In genomic region chr20:64037498-64038213, GRCh38 we compare ENCODE assay signal across 8 cellular contexts. TPM values are rescaled to one million over a fixed set of nuclear protein-coding genes. Genes with fewer than 3 reads are reported as not detected.
DNase-seq lines count a peak whose midpoint lies in the region; ATAC-seq and TF ChIP-seq lines count a peak whose summit lies in the region.

No MANE protein-coding gene starts in this region.

- no peaks in the 10 kb centered on the region for H3K9me3 ChIP-seq in Loucy (ENCODE audit: insufficient read depth, low read depth, low read length)
- H3K9me3 ChIP-seq in mucosa of descending colon: no peaks in the 10 kb centered on the region

- CTCF ChIA-PET in activated naive CD4-positive, alpha-beta T cell treated with anti-CD3 and anti-CD28 coated beads for 36 hours (lab: Charles Lee): interaction anchor here (0.7 to 5.3 kb wide), 15 partner anchors 10 to 219 kb away, joined by 3 to 39 read pairs (median 8); partner anchors contain the start of genes LKAAEAR1, PCMTD2, PRPF6 and SAMD10

- peaks cover 59% of the 10 kb centered on the region for H3K4me1 ChIP-seq in Loucy (ENCODE audit: insufficient read depth, low read length, poor library complexity, severe bottlenecking)
- peaks cover 12% of the 10 kb centered on the region for H3K4me1 ChIP-seq in mucosa of descending colon (ENCODE audit: low read depth)

- no peak overlapping the region for H2AFZ ChIP-seq in Loucy (ENCODE audit: low read length)

- H3K36me3 ChIP-seq in GM06990 (ENCODE audit: control insufficient read depth, insufficient read depth, low read length): peaks cover 3% of the 10 kb centered on the region
- H3K36me3 ChIP-seq in Loucy (ENCODE audit: insufficient read depth, low read length): peaks cover 8% of the 10 kb centered on the region; the same call in 1 of the 2 replicates
- no peaks in the 10 kb centered on the region for H3K36me3 ChIP-seq in mucosa of descending colon (ENCODE audit: low read depth)

- H3K9me3 Mint-ChIP-seq in activated naive CD4-positive, alpha-beta T cell treated with anti-CD3 and anti-CD28 coated beads for 36 hours: no peaks in the 10 kb centered on the region
- no peaks in the 10 kb centered on the region for H3K9me3 Mint-ChIP-seq in naive thymus-derived CD8-positive, alpha-beta T cell

- TF ChIP-seq CTCF in GM06990 (IDR thresholded peaks at IDR 0.05; ENCODE audit: insufficient read depth, low read length, poor library complexity, severe bottlenecking) (no peak), Loucy (conservative IDR thresholded peaks at IDR 0.05; ENCODE audit: low read length) (no peak), mucosa of descending colon (IDR thresholded peaks at IDR 0.05) (no peak)

- H3K4me2 ChIP-seq in Loucy (ENCODE audit: low read depth, low read length, poor library complexity, severe bottlenecking): peak overlapping the region; percentile 83

- H3K36me3 Mint-ChIP-seq in activated naive CD4-positive, alpha-beta T cell treated with anti-CD3 and anti-CD28 coated beads for 36 hours (ENCODE audit: low read depth): peaks cover 2% of the 10 kb centered on the region
- H3K36me3 Mint-ChIP-seq in naive thymus-derived CD8-positive, alpha-beta T cell: peaks cover 0 to 10% (median 2%) of the 10 kb centered on the region in 3 donors

- peaks cover 2% of the 10 kb centered on the region for H3K27me3 Mint-ChIP-seq in activated naive CD4-positive, alpha-beta T cell treated with anti-CD3 and anti-CD28 coated beads for 36 hours (ENCODE audit: low read depth)
- no peaks in the 10 kb centered on the region for H3K27me3 Mint-ChIP-seq in naive thymus-derived CD8-positive, alpha-beta T cell

- no peaks in the 10 kb centered on the region for H4K20me1 ChIP-seq in Loucy (ENCODE audit: insufficient read depth, low read length, poor library complexity, severe bottlenecking)

- H3K79me2 ChIP-seq in Loucy (ENCODE audit: insufficient read depth, low read length): no peaks in the 10 kb centered on the region

- H3K4me1 Mint-ChIP-seq in activated naive CD4-positive, alpha-beta T cell treated with anti-CD3 and anti-CD28 coated beads for 36 hours (ENCODE audit: low read depth): peaks cover 53% of the 10 kb centered on the region
- H3K4me1 Mint-ChIP-seq in naive thymus-derived CD8-positive, alpha-beta T cell: peaks cover 33 to 63% (median 50%) of the 10 kb centered on the region in 4 donors

- intact Hi-C loops in activated naive CD4-positive, alpha-beta T cell treated with anti-CD3 and anti-CD28 coated beads for 36 hours (cut with micrococcal nuclease): loop anchor here (1.0 to 5.0 kb wide), 3 partner anchors 45 to 130 kb away; no protein-coding TSS in a partner anchor
- intact Hi-C loops in mucosa of descending colon (cut with DNase I, micrococcal nuclease): no loop called here

- POLR2A ChIA-PET in naive thymus-derived CD8-positive, alpha-beta T cell (lab: Charles Lee): interaction anchor here (0.6 to 7.4 kb wide), 14 partner anchors 9 to 301 kb away, joined by 3 to 67 read pairs (median 4); partner anchors contain the start of genes LIME1, PRPF6, SAMD10 and SOX18

- no peak for DNase-seq in GM06990 (ENCODE audit: extremely low read depth, insufficient read length)
- DNase-seq in activated naive CD4-positive, alpha-beta T cell treated with anti-CD3 and anti-CD28 coated beads for 36 hours: no peak
- DNase-seq in naive thymus-derived CD8-positive, alpha-beta T cell: peak in 1 of 10 donors; percentile 41
- DNase-seq in effector CD8-positive, alpha-beta T cell (lab: John Stamatoyannopoulos, UW): no peak
- DNase-seq in mucosa of descending colon: no peak
- DNase-seq in LoVo (ENCODE audit: low spot score): no peak
- no peak for DNase-seq in NOMO-1 (lab: John Stamatoyannopoulos, UW; ENCODE audit: unreplicated experiment in 2 of 2)

- H3K9me2 ChIP-seq in Loucy (replicated peaks; ENCODE audit: low read depth, low read length): no peaks in the 10 kb centered on the region

- peak overlapping the region; percentile 77 for H3K9ac ChIP-seq in Loucy (ENCODE audit: low read depth, low read length, poor library complexity, severe bottlenecking)

- H3K4me3 Mint-ChIP-seq in activated naive CD4-positive, alpha-beta T cell treated with anti-CD3 and anti-CD28 coated beads for 36 hours: peak overlapping the region; percentile 39
- peak overlapping the region; percentile 51 to 89 (median 72) for H3K4me3 Mint-ChIP-seq in naive thymus-derived CD8-positive, alpha-beta T cell

- H3K27ac Mint-ChIP-seq in activated naive CD4-positive, alpha-beta T cell treated with anti-CD3 and anti-CD28 coated beads for 36 hours: no peak overlapping the region
- H3K27ac Mint-ChIP-seq in naive thymus-derived CD8-positive, alpha-beta T cell: peak overlapping the region in 4 of 10 donors; percentile 58 to 95 (median 77)

- H3F3A ChIP-seq in Loucy (ENCODE audit: low read depth): peaks cover 4% of the 10 kb centered on the region; the same call in 1 of the 2 replicates

- ATAC-seq in naive thymus-derived CD8-positive, alpha-beta T cell: peak in 1 of 2 donors; percentile 24
- ATAC-seq in mucosa of descending colon: no peak

- no peaks in the 10 kb centered on the region for H3K27me3 ChIP-seq in GM06990 (replicated peaks; ENCODE audit: control insufficient read depth, insufficient read depth, low read length)
- H3K27me3 ChIP-seq in Loucy (ENCODE audit: insufficient read depth, low read length, poor library complexity, severe bottlenecking): no peaks in the 10 kb centered on the region

- H3K4me3 ChIP-seq in GM06990 (replicated peaks; ENCODE audit: low read depth, low read length): peak overlapping the region; percentile 66
- no peak overlapping the region for H3K4me3 ChIP-seq in Loucy (ENCODE audit: low read length, poor library complexity, severe bottlenecking)
- H3K4me3 ChIP-seq in mucosa of descending colon: no peak overlapping the region

RNA-seq across cellular contexts. Expression of gene C20orf204, which starts 1.7 kb away (rescaled TPM):
- total RNA-seq in activated naive CD4-positive, alpha-beta T cell treated with anti-CD3 and anti-CD28 coated beads for 36 hours: 1 to 10 TPM; 1.1 to 1.7 TPM
- 1 to 10 TPM; 5.6 to 5.8 TPM for total RNA-seq in naive thymus-derived CD8-positive, alpha-beta T cell
- under 1 TPM in 1 of 3 donors, not detected in 2; 0.54 TPM for polyA plus RNA-seq in naive thymus-derived CD8-positive, alpha-beta T cell
- 1 to 10 TPM; 1.0 to 1.8 (median 1.7) TPM for total RNA-seq in mucosa of descending colon

RNA-seq across cellular contexts. Expression of gene SOX18, which starts 11.8 kb away (rescaled TPM):
- total RNA-seq in activated naive CD4-positive, alpha-beta T cell treated with anti-CD3 and anti-CD28 coated beads for 36 hours: not detected
- not detected for total RNA-seq in naive thymus-derived CD8-positive, alpha-beta T cell
- not detected for polyA plus RNA-seq in naive thymus-derived CD8-positive, alpha-beta T cell
- 10 to 100 TPM in 2 of 3 donors, 1 to 10 TPM in 1; 4.7 to 20.0 (median 12.6) TPM for total RNA-seq in mucosa of descending colon

RNA-seq across cellular contexts. Expression of gene TCEA2, which starts 25.3 kb away (rescaled TPM):
- total RNA-seq in activated naive CD4-positive, alpha-beta T cell treated with anti-CD3 and anti-CD28 coated beads for 36 hours: 10 to 100 TPM; 16.7 to 18.2 TPM
- total RNA-seq in naive thymus-derived CD8-positive, alpha-beta T cell: 10 to 100 TPM; 42.0 to 42.7 TPM
- 10 to 100 TPM; 22.5 to 33.0 (median 32.1) TPM for polyA plus RNA-seq in naive thymus-derived CD8-positive, alpha-beta T cell
- 10 to 100 TPM in 1 of 3 donors, 1 to 10 TPM in 2; 4.1 to 46.1 (median 9.5) TPM for total RNA-seq in mucosa of descending colon

RNA-seq across cellular contexts. Expression of gene RGS19, which starts 41.7 kb away (rescaled TPM):
- total RNA-seq in activated naive CD4-positive, alpha-beta T cell treated with anti-CD3 and anti-CD28 coated beads for 36 hours: 10 to 100 TPM; 20.6 to 23.5 TPM
- total RNA-seq in naive thymus-derived CD8-positive, alpha-beta T cell: 10 to 100 TPM; 16.9 to 20.7 TPM
- polyA plus RNA-seq in naive thymus-derived CD8-positive, alpha-beta T cell: 10 to 100 TPM; 50.9 to 67.5 (median 59.4) TPM
- 1 to 10 TPM; 4.7 to 6.9 (median 6.5) TPM for total RNA-seq in mucosa of descending colon

RNA-seq across cellular contexts. Expression of gene OPRL1, which starts 42.2 kb away (rescaled TPM):
- total RNA-seq in activated naive CD4-positive, alpha-beta T cell treated with anti-CD3 and anti-CD28 coated beads for 36 hours: under 1 TPM; 0.45 to 0.47 TPM
- 1 to 10 TPM in 1 of 2 experiments, under 1 TPM in 1; 0.91 to 1.1 TPM for total RNA-seq in naive thymus-derived CD8-positive, alpha-beta T cell
- polyA plus RNA-seq in naive thymus-derived CD8-positive, alpha-beta T cell: 1 to 10 TPM in 1 of 3 donors, under 1 TPM in 2; 0.77 to 1.6 (median 0.82) TPM
- under 1 TPM; 0.26 to 0.76 (median 0.39) TPM for total RNA-seq in mucosa of descending colon

Comparison
In these comparisons a context has a peak if more than half of its experiments do, and no peak if none do; other contexts are left out.
1. RNA of gene SOX18, which starts 11.8 kb away (total RNA-seq): 4.7 to 20.0 TPM in mucosa of descending colon; not detected in activated naive CD4-positive, alpha-beta T cell treated with anti-CD3 and anti-CD28 coated beads for 36 hours and not detected in naive thymus-derived CD8-positive, alpha-beta T cell; every median in the first group is over 4 times any median in the second.